Comparison of ENCODE assay signal across 26 cellular contexts in genomic region chr1:78032964-78033796, GRCh38. TPM values are rescaled to one million over a fixed set of nuclear protein-coding genes. Genes with fewer than 3 reads are reported as not detected.
DNase-seq lines count a peak whose midpoint lies in the region; ATAC-seq, FAIRE-seq and TF ChIP-seq lines count a peak whose summit lies in the region.
"Had no signal": no experiment of that assay in that cellular context is flagged by ENCODE, and none has a peak within 500 bp of the region (broad histone marks: within the 10 kb centered on the region; RNA-seq: fewer than 3 reads in every experiment).

No MANE protein-coding gene starts in this region.

- H3K4me2 ChIP-seq in K562 (ENCODE audit: insufficient read depth, low read length), result peak overlapping the region; percentile 51
- H3K4me2 ChIP-seq: BLaER1 had no signal

- H3K79me2 ChIP-seq in K562 (ENCODE audit: control insufficient read depth, insufficient read depth, low read length), result no peaks in the 10 kb centered on the region

- H3K9me3 Mint-ChIP-seq in mesothelial cell of epicardium, result no peaks in the 10 kb centered on the region
- H3K9me3 Mint-ChIP-seq: activated naive CD8-positive, alpha-beta T cell treated with anti-CD3 and anti-CD28 coated beads for 36 hours; nephron progenitor cell; stimulated activated naive CD8-positive, alpha-beta T cell treated with anti-CD3 and anti-CD28 coated beads, Interleukin-15, amount 100 ng/mL, for 72 hours; T-helper 1 cell treated with Interleukin-12 subunit alpha and Interleukin-12 subunit beta and Interleukin-4 antibody, amounts not matched to agents 30 μg/mL and 1 μg/mL, for 36 hours had no signal

- intact Hi-C loops in heart right ventricle (cut with DNase I), result no loop called here
- intact Hi-C loops in K562 (cut with micrococcal nuclease), result no loop called here
- intact Hi-C loops in spleen (cut with DNase I; ENCODE audit: low total_unique reads), result no loop called here

- peak overlapping the region; percentile 85 for H2AFZ ChIP-seq in K562 (ENCODE audit: low read depth, low read length)

- no peak for TF ChIP-seq EP300 in K562 (IDR thresholded peaks at IDR 0.05; ENCODE audit: low read length)

- no peak overlapping the region; a peak in 1 of 4 replicates for H3K9ac ChIP-seq in K562 (ENCODE audit: insufficient read depth in 1 of 2, low read depth in 2 of 2, low read length in 2 of 2)
- H3K9ac ChIP-seq: BLaER1 had no signal

- peaks cover 3% of the 10 kb centered on the region for H3K27me3 Mint-ChIP-seq in mesothelial cell of epicardium (ENCODE audit: low read depth)

- TF ChIP-seq CTCF in heart right ventricle (IDR thresholded peaks at IDR 0.05) (no peak), right atrium auricular region (IDR thresholded peaks at IDR 0.05) (no peak), K562 (IDR thresholded peaks at IDR 0.05 in 2 of 3, conservative IDR thresholded peaks at IDR 0.05 in 1 of 3; ENCODE audit: insufficient read depth in 2 of 3, low read depth in 1 of 3, low read length in 3 of 3) (no peak), fibroblast of pulmonary artery (IDR thresholded peaks at IDR 0.05; ENCODE audit: low read length, missing control alignments) (no peak), spleen (IDR thresholded peaks at IDR 0.05 in 8 of 11, conservative IDR thresholded peaks at IDR 0.05 in 3 of 11) (no peak), mesothelial cell of epicardium (IDR thresholded peaks at IDR 0.05; ENCODE audit: unreplicated experiment) (no peak)

- in situ Hi-C loops in K562 (cut with MboI), result no loop called here

- no peaks in the 10 kb centered on the region for H3K36me3 Mint-ChIP-seq in mesothelial cell of epicardium
- H3K36me3 Mint-ChIP-seq: activated naive CD8-positive, alpha-beta T cell treated with anti-CD3 and anti-CD28 coated beads for 36 hours had no signal

- POLR2A ChIA-PET in K562 (lab: Yijun Ruan, JAX), result interaction anchor here (0.8 to 2.7 kb wide), 10 partner anchors 10 to 53 kb away, joined by 3 to 29 read pairs (median 4); partner anchors contain the start of gene DNAJB4

- no peak for DNase-seq in heart right ventricle
- no peak for DNase-seq in right atrium auricular region (ENCODE audit: low spot score)
- peak in 1 of 4 experiments; percentile 51 for DNase-seq in K562 (ENCODE audit: extremely low read depth in 1 of 4, low spot score in 3 of 4)
- peak; percentile 51 for DNase-seq in fibroblast of pulmonary artery (ENCODE audit: low read depth)
- no peak for DNase-seq in spleen
- no peak for DNase-seq in mesothelial cell of epicardium (ENCODE audit: low spot score in 2 of 2, unreplicated experiment in 2 of 2)
- DNase-seq: activated CD8-positive, alpha-beta T cell treated with anti-CD3 and anti-CD28 coated beads, Interleukin-2, amount 10 ng/mL, durations not matched to agents 7 days and 5 days; activated effector memory CD4-positive, alpha-beta T cell treated with Interleukin-2 at 50 U/mL for 16 hours; activated naive CD8-positive, alpha-beta T cell treated with anti-CD3 and anti-CD28 coated beads for 36 hours; activated T-cell treated with anti-CD3 and anti-CD28 coated beads for 4 hours; DMS79; GF-D8; nephron progenitor cell; NK-92 treated with Interleukin-12 subunit alpha and Interleukin-12 subunit beta, amount 100 ng/mL, for 24 hours; stimulated activated naive CD8-positive, alpha-beta T cell treated with anti-CD3 and anti-CD28 coated beads, Interleukin-15, amount 100 ng/mL, for 72 hours; tibial artery had no signal

- H3K36me3 ChIP-seq in heart right ventricle, result no peaks in the 10 kb centered on the region
- no peaks in the 10 kb centered on the region for H3K36me3 ChIP-seq in right atrium auricular region
- no peaks in the 10 kb centered on the region for H3K36me3 ChIP-seq in K562 (ENCODE audit: control insufficient read depth, insufficient read depth, low read length)
- no peaks in the 10 kb centered on the region for H3K36me3 ChIP-seq in spleen
- H3K36me3 ChIP-seq: BLaER1, tibial artery had no signal

- H3K9me1 ChIP-seq in K562 (ENCODE audit: control insufficient read depth, insufficient read depth, low read length), result no peaks in the 10 kb centered on the region

- peaks cover 2% of the 10 kb centered on the region for H3K4me1 Mint-ChIP-seq in mesothelial cell of epicardium
- H3K4me1 Mint-ChIP-seq: activated naive CD8-positive, alpha-beta T cell treated with anti-CD3 and anti-CD28 coated beads for 36 hours; stimulated activated naive CD8-positive, alpha-beta T cell treated with anti-CD3 and anti-CD28 coated beads, Interleukin-15, amount 100 ng/mL, for 72 hours had no signal

- H3K4me3 ChIP-seq in heart right ventricle, result no peak overlapping the region
- H3K4me3 ChIP-seq in right atrium auricular region, result no peak overlapping the region
- H3K4me3 ChIP-seq in K562, result no peak overlapping the region
- H3K4me3 ChIP-seq in fibroblast of pulmonary artery (replicated peaks; ENCODE audit: low read depth, low read length), result no peak overlapping the region
- no peak overlapping the region for H3K4me3 ChIP-seq in spleen
- H3K4me3 ChIP-seq: BLaER1, tibial artery had no signal

- H3K27ac Mint-ChIP-seq in mesothelial cell of epicardium, result no peak overlapping the region
- H3K27ac Mint-ChIP-seq: activated CD8-positive, alpha-beta T cell treated with anti-CD3 and anti-CD28 coated beads, Interleukin-2, amount 10 ng/mL, durations not matched to agents 7 days and 5 days; activated naive CD8-positive, alpha-beta T cell treated with anti-CD3 and anti-CD28 coated beads for 36 hours; nephron progenitor cell; stimulated activated naive CD8-positive, alpha-beta T cell treated with anti-CD3 and anti-CD28 coated beads, Interleukin-15, amount 100 ng/mL, for 72 hours; T-helper 1 cell treated with Interleukin-12 subunit alpha and Interleukin-12 subunit beta and Interleukin-4 antibody, amounts not matched to agents 30 μg/mL and 1 μg/mL, for 36 hours had no signal

- peaks cover 0 to 17% (median 6%) of the 10 kb centered on the region in 9 donors for H3K4me1 ChIP-seq in heart right ventricle
- H3K4me1 ChIP-seq in right atrium auricular region, result peaks cover 0 to 10% of the 10 kb centered on the region in 2 donors
- H3K4me1 ChIP-seq in K562 (replicated peaks in 1 of 2; ENCODE audit: control insufficient read depth in 2 of 2, insufficient read depth in 2 of 2, low read length in 2 of 2), result peaks cover 0 to 11% of the 10 kb centered on the region in 2 experiments; a peak in 2 of 5 replicates
- peaks cover 0 to 5% (median 0%) of the 10 kb centered on the region in 6 donors for H3K4me1 ChIP-seq in spleen
- H3K4me1 ChIP-seq: BLaER1, tibial artery had no signal

- peak; percentile 46 for FAIRE-seq in K562 (lab: Jason Lieb, UNC)
- FAIRE-seq: colon had no signal

- TF ChIP-seq POLR2A in K562 (conservative IDR thresholded peaks at IDR 0.05), result no peak
- TF ChIP-seq POLR2A in spleen (IDR thresholded peaks at IDR 0.05), result no peak

- no peaks in the 10 kb centered on the region for H3K27me3 ChIP-seq in heart right ventricle
- no peaks in the 10 kb centered on the region for H3K27me3 ChIP-seq in right atrium auricular region
- no peaks in the 10 kb centered on the region for H3K27me3 ChIP-seq in K562 (ENCODE audit: control insufficient read depth in 2 of 2, insufficient read depth in 2 of 2, low read length in 2 of 2)
- H3K27me3 ChIP-seq in spleen (replicated peaks in 1 of 7), result no peaks in the 10 kb centered on the region
- H3K27me3 ChIP-seq: BLaER1, tibial artery had no signal

- H4K20me1 ChIP-seq in K562 (replicated peaks; ENCODE audit: control insufficient read depth, insufficient read depth, low read length), result no peaks in the 10 kb centered on the region
- H4K20me1 ChIP-seq: BLaER1 had no signal

- WGBS in heart right ventricle, 2 donors, result 76 to 77% methylated on average over 4 of the region's 4 CpGs
- whole genome bisulfite sequencing in K562 (ENCODE audit: insufficient coverage, low coverage, missing lambda C conversion rate), result 15% methylated on average over 4 of the region's 4 CpGs
- 57 to 75% (median 66%) methylated on average over 4 of the region's 4 CpGs for WGBS in spleen, 5 donors

- no peak overlapping the region for H3K4me3 Mint-ChIP-seq in mesothelial cell of epicardium
- H3K4me3 Mint-ChIP-seq: activated CD8-positive, alpha-beta T cell treated with anti-CD3 and anti-CD28 coated beads, Interleukin-2, amount 10 ng/mL, durations not matched to agents 7 days and 5 days; activated naive CD8-positive, alpha-beta T cell treated with anti-CD3 and anti-CD28 coated beads for 36 hours; nephron progenitor cell; stimulated activated naive CD8-positive, alpha-beta T cell treated with anti-CD3 and anti-CD28 coated beads, Interleukin-15, amount 100 ng/mL, for 72 hours; T-helper 1 cell treated with Interleukin-12 subunit alpha and Interleukin-12 subunit beta and Interleukin-4 antibody, amounts not matched to agents 30 μg/mL and 1 μg/mL, for 36 hours had no signal

- ATAC-seq in heart right ventricle, result peak in 6 of 8 donors; percentile 63 to 90 (median 82)
- peak; percentile 87 for ATAC-seq in K562
- no peak for ATAC-seq in GM18517 (IDR thresholded peaks at IDR 0.05; ENCODE audit: unreplicated experiment)
- no peak for ATAC-seq in GM21360 (IDR thresholded peaks at IDR 0.05; ENCODE audit: unreplicated experiment)
- ATAC-seq: activated CD8-positive, alpha-beta T cell treated with anti-CD3 and anti-CD28 coated beads, Interleukin-2, amount 10 ng/mL, durations not matched to agents 7 days and 5 days; Panc1; sciatic nerve; stimulated activated naive CD8-positive, alpha-beta T cell treated with anti-CD3 and anti-CD28 coated beads, Interleukin-15, amount 100 ng/mL, for 72 hours had no signal

- CTCF ChIA-PET in K562 (lab: Yijun Ruan, JAX; ENCODE audit: low intra/inter-chr PET ratio), result no interaction called here

- H3K27ac ChIP-seq in heart right ventricle, result peak overlapping the region in 6 of 10 donors; percentile 3 to 27 (median 13)
- peak overlapping the region in 1 of 2 donors; percentile 8 for H3K27ac ChIP-seq in right atrium auricular region
- H3K27ac ChIP-seq in K562 (ENCODE audit: extremely low read depth, low read depth, low read length), result 0 out of 3 replicates have a peak overlapping the region, but pooled peaks have one; percentile 27
- peak overlapping the region in 7 of 8 donors; percentile 23 to 82 (median 44) for H3K27ac ChIP-seq in spleen
- H3K27ac ChIP-seq: BLaER1, HL-60, tibial artery had no signal

- H3K9me3 ChIP-seq in heart right ventricle (no peaks in the 10 kb centered on the region), right atrium auricular region (no peaks in the 10 kb centered on the region), K562 (replicated peaks; ENCODE audit: control insufficient read depth, insufficient read depth, low read depth, low read length) (no peaks in the 10 kb centered on the region), spleen (no peaks in the 10 kb centered on the region)
- H3K9me3 ChIP-seq: BLaER1, tibial artery had no signal

- no peak for TF ChIP-seq RAD21 in K562 (CRISPR knock-in tag; conservative IDR thresholded peaks at IDR 0.05 in 1 of 2, IDR thresholded peaks at IDR 0.05 in 1 of 2)

- BruUV-seq in K562 (replicated peaks; lab: Mats Ljungman, UMichigan), result no TSS peak

RNA-seq across cellular contexts. Expression of gene GIPC2, which starts 12.6 kb away (rescaled TPM):
- total RNA-seq in heart right ventricle (1 to 10 TPM; 1.3 to 7.4 (median 3.7) TPM), right atrium auricular region (1 to 10 TPM; 1.5 to 2.3 TPM), K562 (2014; rRNA removed) (0.05 TPM in 1 of 2 replicates, not detected in the other), K562 (2014; rRNA removed; fragmentation: Illumina TruSeq; extraction: Trizol) (0.04 and 0.06 TPM in 2 replicates), K562 (2015; rRNA removed; fragmentation: Illumina TruSeq; extraction: Trizol) (0.04 and 0.08 TPM in 2 replicates), K562 (2021) (0.04 TPM in 2 replicates), spleen (10 to 100 TPM; 27.9 to 49.9 (median 43.7) TPM), mesothelial cell of epicardium (0.18 to 0.23 TPM (median 0.20 TPM) in 3 replicates)
- polyA plus RNA-seq in heart right ventricle (1 to 10 TPM; 1.8 to 2.9 TPM), K562 (2011; rRNA removed) (0.04 TPM in 1 of 2 replicates, not detected in the other), K562 (2014; fragmentation: Illumina TruSeq; extraction: Trizol) (not detected in 2 replicates), K562 (2014; fragmentation: Nextera tagmentation; extraction: Ambion mirVana) (under 1 TPM in 1 of 2 experiments, not detected in 1; 0.01 TPM), K562 (2014; rRNA removed) (not detected in 2 replicates), spleen (10 to 100 TPM in 2 of 3 donors, 1 to 10 TPM in 1; 5.5 to 26.4 (median 11.8) TPM)
- not detected in 2 replicates for total RNA-seq in K562 (2011; cell fraction: chromatin; rRNA removed; ENCODE audit: low replicate concordance)
- not detected in 2 replicates for total RNA-seq in K562 (2011; cell fraction: nucleolus; rRNA removed)
- not detected in 2 replicates for total RNA-seq in K562 (2011; cell fraction: nucleoplasm; rRNA removed)
- not detected in 2 replicates for polyA plus RNA-seq in K562 (2011; cell fraction: cytosol; rRNA removed)
- polyA plus RNA-seq in K562 (2011; cell fraction: nucleus; rRNA removed), result not detected in 2 replicates
- polyA plus RNA-seq in K562 (2012), result 0.04 TPM in 1 of 2 replicates, not detected in the other
- not detected in 2 replicates for polyA minus RNA-seq in K562 (2011; rRNA and poly(A)+ RNA removed)
- polyA minus RNA-seq in K562 (2011; cell fraction: cytosol; rRNA and poly(A)+ RNA removed), result not detected in 2 replicates
- not detected in 2 replicates for polyA minus RNA-seq in K562 (2011; cell fraction: nucleus; rRNA and poly(A)+ RNA removed)
- total RNA-seq: NCI-H460, SK-MEL-5 had no signal

RNA-seq across cellular contexts. Expression of gene DNAJB4, which starts 28.4 kb away (rescaled TPM):
- total RNA-seq in heart right ventricle (100 to 1,000 TPM in 6 of 10 donors, 10 to 100 TPM in 4; 72.4 to 178 (median 141) TPM), right atrium auricular region (10 to 100 TPM; 60.9 to 83.6 TPM), K562 (2014; rRNA removed) (8.5 and 13.2 TPM in 2 replicates), K562 (2014; rRNA removed; fragmentation: Illumina TruSeq; extraction: Trizol) (22.5 and 33.2 TPM in 2 replicates), K562 (2015; rRNA removed; fragmentation: Illumina TruSeq; extraction: Trizol) (18.2 and 19.8 TPM in 2 replicates), K562 (2021) (17.8 and 20.5 TPM in 2 replicates), spleen (10 to 100 TPM; 39.9 to 66.2 (median 57.9) TPM), mesothelial cell of epicardium (43.6 to 48.0 TPM (median 47.8 TPM) in 3 replicates)
- polyA plus RNA-seq in heart right ventricle (10 to 100 TPM; 38.5 to 58.8 TPM), K562 (2011; rRNA removed) (15.2 and 23.5 TPM in 2 replicates), K562 (2014; fragmentation: Illumina TruSeq; extraction: Trizol) (16.5 and 17.5 TPM in 2 replicates), K562 (2014; fragmentation: Nextera tagmentation; extraction: Ambion mirVana) (10 to 100 TPM; 18.3 to 27.7 TPM), K562 (2014; rRNA removed) (15.3 and 20.7 TPM in 2 replicates), spleen (10 to 100 TPM; 10.5 to 29.5 (median 11.4) TPM)
- total RNA-seq in K562 (2011; cell fraction: chromatin; rRNA removed; ENCODE audit: low replicate concordance), result 20.6 and 59.9 TPM in 2 replicates
- total RNA-seq in K562 (2011; cell fraction: nucleolus; rRNA removed), result 16.6 and 21.7 TPM in 2 replicates
- total RNA-seq in K562 (2011; cell fraction: nucleoplasm; rRNA removed), result 45.6 and 71.6 TPM in 2 replicates
- 1.8 and 5.4 TPM in 2 replicates for polyA plus RNA-seq in K562 (2011; cell fraction: cytosol; rRNA removed)
- polyA plus RNA-seq in K562 (2011; cell fraction: nucleus; rRNA removed), result 6.4 and 7.9 TPM in 2 replicates
- 11.4 and 15.5 TPM in 2 replicates for polyA plus RNA-seq in K562 (2012)
- polyA minus RNA-seq in K562 (2011; rRNA and poly(A)+ RNA removed), result 32.3 and 45.6 TPM in 2 replicates
- polyA minus RNA-seq in K562 (2011; cell fraction: cytosol; rRNA and poly(A)+ RNA removed), result 9.8 and 10.6 TPM in 2 replicates
- 19.0 and 37.7 TPM in 2 replicates for polyA minus RNA-seq in K562 (2011; cell fraction: nucleus; rRNA and poly(A)+ RNA removed)

RNA-seq across cellular contexts. Expression of gene FUBP1, which starts 54.3 kb away (rescaled TPM):
- 10 to 100 TPM; 54.1 to 77.6 (median 72.1) TPM for total RNA-seq in heart right ventricle
- 10 to 100 TPM; 27.8 to 36.4 TPM for polyA plus RNA-seq in heart right ventricle
- total RNA-seq in right atrium auricular region, result 10 to 100 TPM; 45.8 to 49.3 TPM
- 264 and 677 TPM in 2 replicates for total RNA-seq in K562 (2011; cell fraction: chromatin; rRNA removed; ENCODE audit: low replicate concordance)
- 127 and 179 TPM in 2 replicates for total RNA-seq in K562 (2011; cell fraction: nucleolus; rRNA removed)
- total RNA-seq in K562 (2011; cell fraction: nucleoplasm; rRNA removed), result 251 and 332 TPM in 2 replicates
- 182 and 192 TPM in 2 replicates for total RNA-seq in K562 (2014; rRNA removed)
- total RNA-seq in K562 (2014; rRNA removed; fragmentation: Illumina TruSeq; extraction: Trizol), result 253 and 279 TPM in 2 replicates
- total RNA-seq in K562 (2015; rRNA removed; fragmentation: Illumina TruSeq; extraction: Trizol), result 234 and 254 TPM in 2 replicates
- total RNA-seq in K562 (2021), result 195 and 199 TPM in 2 replicates
- polyA plus RNA-seq in K562 (2011; rRNA removed), result 292 and 294 TPM in 2 replicates
- polyA plus RNA-seq in K562 (2011; cell fraction: cytosol; rRNA removed), result 136 and 194 TPM in 2 replicates
- polyA plus RNA-seq in K562 (2011; cell fraction: nucleus; rRNA removed), result 763 and 1,195 TPM in 2 replicates
- 143 and 152 TPM in 2 replicates for polyA plus RNA-seq in K562 (2012)
- 185 and 213 TPM in 2 replicates for polyA plus RNA-seq in K562 (2014; fragmentation: Illumina TruSeq; extraction: Trizol)
- polyA plus RNA-seq in K562 (2014; fragmentation: Nextera tagmentation; extraction: Ambion mirVana), result 100 to 1,000 TPM; 104 to 170 TPM
- 224 and 265 TPM in 2 replicates for polyA plus RNA-seq in K562 (2014; rRNA removed)
- 304 and 320 TPM in 2 replicates for polyA minus RNA-seq in K562 (2011; rRNA and poly(A)+ RNA removed)
- polyA minus RNA-seq in K562 (2011; cell fraction: cytosol; rRNA and poly(A)+ RNA removed), result 101 and 114 TPM in 2 replicates
- polyA minus RNA-seq in K562 (2011; cell fraction: nucleus; rRNA and poly(A)+ RNA removed), result 359 and 608 TPM in 2 replicates
- 100 to 1,000 TPM; 151 to 196 (median 176) TPM for total RNA-seq in spleen
- polyA plus RNA-seq in spleen, result 10 to 100 TPM; 52.5 to 63.5 (median 60.3) TPM
- total RNA-seq in mesothelial cell of epicardium, result 287 to 291 TPM (median 288 TPM) in 3 replicates

Comparison
In these comparisons a context has a peak if more than half of its experiments do, and no peak if none do; other contexts are left out.
1. ATAC-seq: peak in heart right ventricle (6 of 8) and K562 (single experiment); none in GM18517 (single experiment) and GM21360 (single experiment).